In the genomic region with DNA sequence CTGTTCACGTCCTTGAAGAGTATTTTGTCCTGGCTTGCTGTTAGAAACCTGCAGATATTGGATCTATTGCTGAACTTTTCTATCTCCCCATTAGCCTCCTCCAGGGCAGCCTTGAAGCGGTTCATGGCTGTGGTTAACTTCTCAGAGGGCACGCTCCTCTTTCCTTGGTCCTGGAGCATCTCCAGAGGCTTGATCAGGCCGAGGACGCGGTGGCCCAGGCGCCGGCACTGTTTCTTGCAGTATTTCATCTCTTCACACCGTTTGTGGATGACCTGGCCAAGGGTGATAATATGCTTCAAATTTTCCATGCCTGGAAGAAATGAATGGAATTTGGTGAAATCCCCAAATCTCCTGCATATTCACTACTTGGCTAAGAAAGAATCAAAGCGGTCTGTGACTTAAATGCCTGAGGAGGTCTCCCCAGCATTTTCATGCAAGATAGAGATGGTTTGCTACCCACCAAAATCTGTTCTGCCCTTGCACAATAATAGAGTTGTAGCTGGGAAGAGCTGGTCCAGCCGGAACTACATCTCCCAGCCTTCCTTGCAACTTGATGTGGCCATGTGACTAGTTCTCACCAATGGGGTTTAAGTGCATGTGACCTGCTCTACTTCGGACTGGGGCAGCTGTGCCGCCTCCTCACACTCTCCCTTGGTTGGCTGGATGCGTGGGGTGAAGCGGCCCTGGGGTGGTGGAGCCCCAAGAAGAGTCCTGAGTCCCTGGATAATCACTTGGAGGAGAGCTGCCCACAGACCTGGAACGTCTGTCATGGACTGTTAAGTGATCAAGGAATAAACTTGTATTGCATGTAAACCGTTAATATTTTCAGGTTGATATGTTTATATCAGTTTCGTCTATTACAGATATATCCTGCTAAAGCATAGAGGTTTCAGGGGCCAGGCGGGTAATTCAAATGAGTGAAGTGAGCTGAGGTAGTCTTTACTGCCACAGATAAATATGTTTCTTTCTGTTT, we compare ENCODE assay signal across 2 cellular contexts.
A peak's percentile ranks its signal among the peaks of the same experiment; 100 is the strongest.
TF ChIP-seq lines count a peak whose summit lies in the region.

No MANE protein-coding gene starts in this region.

TF ChIP-seq in GM23338, 12 proteins besides CTCF, POLR2A, EP300 and RAD21 (continued from another document):
- TF ChIP-seq, protein P1, sequence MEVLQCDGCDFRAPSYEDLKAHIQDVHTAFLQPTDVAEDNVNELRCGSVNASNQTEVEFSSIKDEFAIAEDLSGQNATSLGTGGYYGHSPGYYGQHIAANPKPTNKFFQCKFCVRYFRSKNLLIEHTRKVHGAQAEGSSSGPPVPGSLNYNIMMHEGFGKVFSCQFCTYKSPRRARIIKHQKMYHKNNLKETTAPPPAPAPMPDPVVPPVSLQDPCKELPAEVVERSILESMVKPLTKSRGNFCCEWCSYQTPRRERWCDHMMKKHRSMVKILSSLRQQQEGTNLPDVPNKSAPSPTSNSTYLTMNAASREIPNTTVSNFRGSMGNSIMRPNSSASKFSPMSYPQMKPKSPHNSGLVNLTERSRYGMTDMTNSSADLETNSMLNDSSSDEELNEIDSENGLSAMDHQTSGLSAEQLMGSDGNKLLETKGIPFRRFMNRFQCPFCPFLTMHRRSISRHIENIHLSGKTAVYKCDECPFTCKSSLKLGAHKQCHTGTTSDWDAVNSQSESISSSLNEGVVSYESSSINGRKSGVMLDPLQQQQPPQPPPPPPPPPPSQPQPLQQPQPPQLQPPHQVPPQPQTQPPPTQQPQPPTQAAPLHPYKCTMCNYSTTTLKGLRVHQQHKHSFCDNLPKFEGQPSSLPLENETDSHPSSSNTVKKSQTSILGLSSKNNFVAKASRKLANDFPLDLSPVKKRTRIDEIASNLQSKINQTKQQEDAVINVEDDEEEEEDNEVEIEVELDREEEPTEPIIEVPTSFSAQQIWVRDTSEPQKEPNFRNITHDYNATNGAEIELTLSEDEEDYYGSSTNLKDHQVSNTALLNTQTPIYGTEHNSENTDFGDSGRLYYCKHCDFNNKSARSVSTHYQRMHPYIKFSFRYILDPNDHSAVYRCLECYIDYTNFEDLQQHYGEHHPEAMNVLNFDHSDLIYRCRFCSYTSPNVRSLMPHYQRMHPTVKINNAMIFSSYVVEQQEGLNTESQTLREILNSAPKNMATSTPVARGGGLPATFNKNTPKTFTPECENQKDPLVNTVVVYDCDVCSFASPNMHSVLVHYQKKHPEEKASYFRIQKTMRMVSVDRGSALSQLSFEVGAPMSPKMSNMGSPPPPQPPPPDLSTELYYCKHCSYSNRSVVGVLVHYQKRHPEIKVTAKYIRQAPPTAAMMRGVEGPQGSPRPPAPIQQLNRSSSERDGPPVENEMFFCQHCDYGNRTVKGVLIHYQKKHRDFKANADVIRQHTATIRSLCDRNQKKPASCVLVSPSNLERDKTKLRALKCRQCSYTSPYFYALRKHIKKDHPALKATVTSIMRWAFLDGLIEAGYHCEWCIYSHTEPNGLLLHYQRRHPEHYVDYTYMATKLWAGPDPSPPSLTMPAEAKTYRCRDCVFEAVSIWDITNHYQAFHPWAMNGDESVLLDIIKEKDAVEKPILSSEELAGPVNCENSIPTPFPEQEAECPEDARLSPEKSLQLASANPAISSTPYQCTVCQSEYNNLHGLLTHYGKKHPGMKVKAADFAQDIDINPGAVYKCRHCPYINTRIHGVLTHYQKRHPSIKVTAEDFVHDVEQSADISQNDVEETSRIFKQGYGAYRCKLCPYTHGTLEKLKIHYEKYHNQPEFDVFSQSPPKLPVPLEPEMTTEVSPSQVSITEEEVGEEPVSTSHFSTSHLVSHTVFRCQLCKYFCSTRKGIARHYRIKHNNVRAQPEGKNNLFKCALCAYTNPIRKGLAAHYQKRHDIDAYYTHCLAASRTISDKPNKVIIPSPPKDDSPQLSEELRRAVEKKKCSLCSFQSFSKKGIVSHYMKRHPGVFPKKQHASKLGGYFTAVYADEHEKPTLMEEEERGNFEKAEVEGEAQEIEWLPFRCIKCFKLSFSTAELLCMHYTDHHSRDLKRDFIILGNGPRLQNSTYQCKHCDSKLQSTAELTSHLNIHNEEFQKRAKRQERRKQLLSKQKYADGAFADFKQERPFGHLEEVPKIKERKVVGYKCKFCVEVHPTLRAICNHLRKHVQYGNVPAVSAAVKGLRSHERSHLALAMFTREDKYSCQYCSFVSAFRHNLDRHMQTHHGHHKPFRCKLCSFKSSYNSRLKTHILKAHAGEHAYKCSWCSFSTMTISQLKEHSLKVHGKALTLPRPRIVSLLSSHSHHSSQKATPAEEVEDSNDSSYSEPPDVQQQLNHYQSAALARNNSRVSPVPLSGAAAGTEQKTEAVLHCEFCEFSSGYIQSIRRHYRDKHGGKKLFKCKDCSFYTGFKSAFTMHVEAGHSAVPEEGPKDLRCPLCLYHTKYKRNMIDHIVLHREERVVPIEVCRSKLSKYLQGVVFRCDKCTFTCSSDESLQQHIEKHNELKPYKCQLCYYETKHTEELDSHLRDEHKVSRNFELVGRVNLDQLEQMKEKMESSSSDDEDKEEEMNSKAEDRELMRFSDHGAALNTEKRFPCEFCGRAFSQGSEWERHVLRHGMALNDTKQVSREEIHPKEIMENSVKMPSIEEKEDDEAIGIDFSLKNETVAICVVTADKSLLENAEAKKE (CRISPR knock-in tag; IDR thresholded peaks at IDR 0.05), result no peak
- TF ChIP-seq, protein P2, sequence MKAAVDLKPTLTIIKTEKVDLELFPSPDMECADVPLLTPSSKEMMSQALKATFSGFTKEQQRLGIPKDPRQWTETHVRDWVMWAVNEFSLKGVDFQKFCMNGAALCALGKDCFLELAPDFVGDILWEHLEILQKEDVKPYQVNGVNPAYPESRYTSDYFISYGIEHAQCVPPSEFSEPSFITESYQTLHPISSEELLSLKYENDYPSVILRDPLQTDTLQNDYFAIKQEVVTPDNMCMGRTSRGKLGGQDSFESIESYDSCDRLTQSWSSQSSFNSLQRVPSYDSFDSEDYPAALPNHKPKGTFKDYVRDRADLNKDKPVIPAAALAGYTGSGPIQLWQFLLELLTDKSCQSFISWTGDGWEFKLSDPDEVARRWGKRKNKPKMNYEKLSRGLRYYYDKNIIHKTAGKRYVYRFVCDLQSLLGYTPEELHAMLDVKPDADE (IDR thresholded peaks at IDR 0.05), result peak; percentile 87
- peak; percentile 89 for TF ChIP-seq POLR2AphosphoS5 (IDR thresholded peaks at IDR 0.05; ENCODE audit: low read depth)

TF ChIP-seq in neural cell, 6 proteins besides CTCF, POLR2A, EP300 and RAD21:
- TF ChIP-seq REST (IDR thresholded peaks at IDR 0.05; ENCODE audit: borderline replicate concordance), result no peak
- TF ChIP-seq MXI1 (conservative IDR thresholded peaks at IDR 0.05; ENCODE audit: poor library complexity, severe bottlenecking), result no peak
- no peak for TF ChIP-seq SMC3 (conservative IDR thresholded peaks at IDR 0.05; ENCODE audit: poor library complexity)
- no peak for TF ChIP-seq POLR2AphosphoS5 (IDR thresholded peaks at IDR 0.05)
- TF ChIP-seq TAF1 (IDR thresholded peaks at IDR 0.05; ENCODE audit: low read depth), result no peak
- TF ChIP-seq EZH2 (IDR thresholded peaks at IDR 0.05; ENCODE audit: borderline replicate concordance, insufficient read depth, low read length, poor library complexity, severe bottlenecking), result no peak
